ENCODE assay signal across 9 cellular contexts in the genomic region with DNA sequence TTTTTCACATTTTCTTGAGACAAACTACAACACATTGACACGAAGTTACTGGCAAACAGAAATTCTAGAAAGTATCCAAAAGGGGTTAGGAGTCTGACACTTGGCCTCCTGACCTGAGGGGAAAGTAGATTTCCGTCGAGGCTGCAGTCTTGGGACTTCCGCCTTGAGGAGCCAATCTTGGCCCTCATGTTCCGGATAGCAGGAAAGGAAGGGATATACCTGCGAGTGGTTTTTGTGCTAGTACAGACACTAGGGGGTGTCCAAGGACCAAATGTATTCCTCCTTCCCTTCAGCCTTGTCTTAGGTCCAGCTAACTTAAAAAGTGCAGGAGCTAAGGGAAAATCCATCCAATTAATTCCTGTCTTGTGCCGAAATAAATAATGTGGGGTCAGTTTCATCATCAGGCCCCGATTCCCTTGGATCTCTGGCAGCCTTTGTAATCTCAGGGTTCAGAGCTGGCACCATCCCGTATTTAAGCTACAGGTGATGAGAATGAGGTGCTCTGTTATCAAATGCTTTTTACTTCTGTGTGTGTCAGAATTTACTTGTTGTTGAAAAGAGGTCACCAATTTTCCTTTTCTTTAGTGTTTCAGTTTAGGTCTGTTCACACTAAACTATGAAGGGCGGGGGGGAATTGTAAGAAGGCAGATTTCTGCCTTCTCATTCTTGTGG.
A peak's percentile ranks its signal among the peaks of the same experiment; 100 is the strongest.
DNase-seq lines count a peak whose midpoint lies in the region; ATAC-seq and TF ChIP-seq lines count a peak whose summit lies in the region.
"Had no signal": no experiment of that assay in that cellular context is flagged by ENCODE, and none has a peak within 500 bp of the region (broad histone marks: within the 10 kb centered on the region; RNA-seq: fewer than 3 reads in every experiment).

No MANE protein-coding gene starts in this region.

- no peaks in the 10 kb centered on the region for H3K27me3 ChIP-seq in thyroid gland
- H3K27me3 ChIP-seq: BLaER1 had no signal

- no peaks in the 10 kb centered on the region for H3K9me3 ChIP-seq in thyroid gland
- H3K9me3 ChIP-seq: BLaER1 had no signal

- peak; percentile 83 for TF ChIP-seq CTCF in astrocyte of the spinal cord (IDR thresholded peaks at IDR 0.05; ENCODE audit: low read depth, low read length)
- peak in 4 of 6 experiments; percentile 11 to 52 (median 43) for TF ChIP-seq CTCF in thyroid gland (IDR thresholded peaks at IDR 0.05)

- in situ Hi-C loops in astrocyte of the spinal cord (cut with HindIII; ENCODE audit: low sequenced_read_pairs), result no loop called here

- no peaks in the 10 kb centered on the region for H3K4me1 ChIP-seq in thyroid gland
- H3K4me1 ChIP-seq: BLaER1 had no signal

- peak; percentile 88 for ATAC-seq in GM21529 (IDR thresholded peaks at IDR 0.05; ENCODE audit: unreplicated experiment)

- WGBS in thyroid gland, 2 donors, result 28% methylated on average over 10 of the region's 10 CpGs

- no peak overlapping the region for H3K27ac ChIP-seq in thyroid gland
- H3K27ac ChIP-seq: BLaER1 had no signal

- intact Hi-C loops in thyroid gland (cut with DNase I), result no loop called here

- peak; percentile 44 for DNase-seq in NCI-H1436 (lab: John Stamatoyannopoulos, UW)
- DNase-seq in NCI-H1436 treated with DMSO at 0.1 percent for 48 hours (lab: John Stamatoyannopoulos, UW), result no peak
- peak; percentile 59 for DNase-seq in HS-27A (ENCODE audit: low read depth)
- peak; percentile 71 for DNase-seq in NCI-H748 treated with DMSO at 0.1 percent for 48 hours (lab: John Stamatoyannopoulos, UW)
- peak; percentile 76 for DNase-seq in astrocyte of the spinal cord (ENCODE audit: low read depth, low spot score)
- DNase-seq in islet precursor cell, result peak; percentile 82
- DNase-seq in thyroid gland, result peak; percentile 5 to 16

- H3K4me3 ChIP-seq in astrocyte of the spinal cord (ENCODE audit: low read depth, low read length) (no peak overlapping the region), thyroid gland (replicated peaks in 1 of 3) (no peak overlapping the region)
- H3K4me3 ChIP-seq: BLaER1 had no signal

- TF ChIP-seq POLR2A in thyroid gland (IDR thresholded peaks at IDR 0.05), result no peak

- no peaks in the 10 kb centered on the region for H3K36me3 ChIP-seq in thyroid gland
- H3K36me3 ChIP-seq: BLaER1 had no signal
